Comparison of ENCODE assay signal across 10 cellular contexts in genomic region chr17:7481842-7482741, GRCh38. TPM values are rescaled to one million over a fixed set of nuclear protein-coding genes. Genes with fewer than 3 reads are reported as not detected.
DNase-seq lines count a peak whose midpoint lies in the region; ATAC-seq, FAIRE-seq and TF ChIP-seq lines count a peak whose summit lies in the region.
"Not testable (repeated sequence)": the region's sequence is repeated elsewhere in the genome, so short reads cannot be mapped to it uniquely, and the experiment has no call there.
"Had no signal": no experiment of that assay in that cellular context is flagged by ENCODE, and none has a peak within 500 bp of the region (broad histone marks: within the 10 kb centered on the region; RNA-seq: fewer than 3 reads in every experiment).

No MANE protein-coding gene starts in this region.

- not testable (repeated sequence) for DNase-seq in Caco-2; activated CD4-positive, alpha-beta T cell treated with anti-CD3 and anti-CD28 coated beads, Interleukin-2, amount 10 ng/mL, durations not matched to agents 24 days and 14 days; K562 (ENCODE audit: extremely low read depth in 1 of 4, low spot score in 3 of 4); right atrium auricular region (ENCODE audit: low spot score); osteocyte (ENCODE audit: extremely low spot score, unreplicated experiment); thyroid gland

- H3K4me1 Mint-ChIP-seq in Caco-2 (ENCODE audit: low read depth, unreplicated experiment) (peaks cover 32% of the 10 kb centered on the region), osteocyte (ENCODE audit: unreplicated experiment) (peaks cover 63% of the 10 kb centered on the region)
- H3K4me1 Mint-ChIP-seq in activated CD4-positive, alpha-beta T cell treated with anti-CD3 and anti-CD28 coated beads, Interleukin-2, amount 10 ng/mL, durations not matched to agents 24 days and 14 days: peaks cover 55% of the 10 kb centered on the region

- not testable (repeated sequence) for H3K9me3 Mint-ChIP-seq in Caco-2 (ENCODE audit: unreplicated experiment); activated CD4-positive, alpha-beta T cell treated with anti-CD3 and anti-CD28 coated beads, Interleukin-2, amount 10 ng/mL, durations not matched to agents 24 days and 14 days; osteocyte (ENCODE audit: unreplicated experiment)

- H3K4me3 Mint-ChIP-seq in Caco-2 (ENCODE audit: unreplicated experiment) (peak overlapping the region; percentile 97), osteocyte (ENCODE audit: unreplicated experiment) (peak overlapping the region; percentile 91)
- peak overlapping the region; percentile 88 for H3K4me3 Mint-ChIP-seq in activated CD4-positive, alpha-beta T cell treated with anti-CD3 and anti-CD28 coated beads, Interleukin-2, amount 10 ng/mL, durations not matched to agents 24 days and 14 days

- TF ChIP-seq RAD21 in K562 (CRISPR knock-in tag; conservative IDR thresholded peaks at IDR 0.05 in 1 of 2, IDR thresholded peaks at IDR 0.05 in 1 of 2): not testable (repeated sequence)

- TF ChIP-seq EP300 in K562 (IDR thresholded peaks at IDR 0.05; ENCODE audit: low read length): not testable (repeated sequence)

- H3K27ac ChIP-seq in K562 (ENCODE audit: extremely low read depth, low read depth, low read length) (peak overlapping the region; percentile 100; the same call in 2 of the 3 replicates), right atrium auricular region (peak overlapping the region; percentile 97 to 100), thyroid gland (peak overlapping the region in 2 of 3 donors; percentile 98 to 99)

- not testable (repeated sequence) for TF ChIP-seq CTCF in Caco-2 (IDR thresholded peaks at IDR 0.05; ENCODE audit: insufficient read depth in 1 of 2, low read depth in 1 of 2, low read length in 1 of 2, severe bottlenecking in 1 of 2, unreplicated experiment in 1 of 2); K562 (IDR thresholded peaks at IDR 0.05 in 2 of 3, conservative IDR thresholded peaks at IDR 0.05 in 1 of 3; ENCODE audit: insufficient read depth in 2 of 3, low read depth in 1 of 3, low read length in 3 of 3); right atrium auricular region (IDR thresholded peaks at IDR 0.05); osteocyte (IDR thresholded peaks at IDR 0.05); thyroid gland (IDR thresholded peaks at IDR 0.05)

- TF ChIP-seq POLR2A in K562 (conservative IDR thresholded peaks at IDR 0.05); thyroid gland (IDR thresholded peaks at IDR 0.05): not testable (repeated sequence)

- not testable (repeated sequence) for H4K20me1 ChIP-seq in K562 (replicated peaks; ENCODE audit: control insufficient read depth, insufficient read depth, low read length)

- peaks cover 48% of the 10 kb centered on the region for H3K36me3 Mint-ChIP-seq in Caco-2 (ENCODE audit: insufficient read depth, unreplicated experiment)
- peaks cover 15% of the 10 kb centered on the region for H3K36me3 Mint-ChIP-seq in activated CD4-positive, alpha-beta T cell treated with anti-CD3 and anti-CD28 coated beads, Interleukin-2, amount 10 ng/mL, durations not matched to agents 24 days and 14 days (ENCODE audit: low read depth)
- not testable (repeated sequence) for H3K36me3 Mint-ChIP-seq in osteocyte (ENCODE audit: unreplicated experiment)

- not testable (repeated sequence) for H3K9me1 ChIP-seq in K562 (ENCODE audit: control insufficient read depth, insufficient read depth, low read length)

- H3K4me1 ChIP-seq in Caco-2 (peaks cover 16% of the 10 kb centered on the region), K562 (replicated peaks in 1 of 2; ENCODE audit: control insufficient read depth in 2 of 2, insufficient read depth in 2 of 2, low read length in 2 of 2) (peaks cover 24 to 55% of the 10 kb centered on the region in 2 experiments; a peak in 4 of 5 replicates), right atrium auricular region (peaks cover 0 to 63% of the 10 kb centered on the region in 2 donors), thyroid gland (peaks cover 43 to 62% of the 10 kb centered on the region in 2 donors)

- not testable (repeated sequence) for H3K4me3 ChIP-seq in Caco-2 (ENCODE audit: low read depth, low read length); K562; right atrium auricular region; thyroid gland (replicated peaks in 1 of 3)

- not testable (repeated sequence) for H3K27me3 Mint-ChIP-seq in Caco-2 (ENCODE audit: insufficient read depth, unreplicated experiment); activated CD4-positive, alpha-beta T cell treated with anti-CD3 and anti-CD28 coated beads, Interleukin-2, amount 10 ng/mL, durations not matched to agents 24 days and 14 days; osteocyte (ENCODE audit: unreplicated experiment)

- BruUV-seq in Caco-2 (replicated peaks; lab: Mats Ljungman, UMichigan); K562 (replicated peaks; lab: Mats Ljungman, UMichigan): not testable (repeated sequence)

- CTCF ChIA-PET in Caco-2 (lab: Charles Lee); K562 (lab: Yijun Ruan, JAX; ENCODE audit: low intra/inter-chr PET ratio): not testable (repeated sequence)

- not testable (repeated sequence) for ATAC-seq in K562

- not testable (repeated sequence) for H3K36me3 ChIP-seq in Caco-2 (ENCODE audit: control insufficient read depth, insufficient read depth, low read length); K562 (ENCODE audit: control insufficient read depth, insufficient read depth, low read length); right atrium auricular region; thyroid gland

- H3K9me3 ChIP-seq in Caco-2; K562 (replicated peaks; ENCODE audit: control insufficient read depth, insufficient read depth, low read depth, low read length); right atrium auricular region; thyroid gland: not testable (repeated sequence)

- H3K27ac Mint-ChIP-seq in Caco-2 (ENCODE audit: unreplicated experiment) (peak overlapping the region; percentile 98), osteocyte (ENCODE audit: unreplicated experiment) (peak overlapping the region; percentile 100)
- peak overlapping the region; percentile 100 for H3K27ac Mint-ChIP-seq in activated CD4-positive, alpha-beta T cell treated with anti-CD3 and anti-CD28 coated beads, Interleukin-2, amount 10 ng/mL, durations not matched to agents 24 days and 14 days

- not testable (repeated sequence) for H2AFZ ChIP-seq in K562 (ENCODE audit: low read depth, low read length)

- POLR2A ChIA-PET in Caco-2 (lab: Charles Lee): interaction anchor here (0.7 kb wide), 1 partner anchor 112 kb away, joined by 3 read pairs; no protein-coding TSS in a partner anchor
- POLR2A ChIA-PET in K562 (lab: Yijun Ruan, JAX): interaction anchor here (0.7 to 1.3 kb wide), 2 partner anchors 15 to 78 kb away, joined by 3 read pairs; partner anchors contain the start of gene TMEM256

- FAIRE-seq in K562 (lab: Jason Lieb, UNC): not testable (repeated sequence)

- not testable (repeated sequence) for H3K4me2 ChIP-seq in K562 (ENCODE audit: insufficient read depth, low read length)

- WGBS in K562 (ENCODE audit: insufficient coverage, low coverage, missing lambda C conversion rate): 80% methylated on average over 22 of the region's 31 CpGs
- 93 to 97% methylated on average over 28 to 29 of the region's 31 CpGs for WGBS in thyroid gland, 2 donors

- not testable (repeated sequence) for H3K27me3 ChIP-seq in Caco-2 (replicated peaks; ENCODE audit: control insufficient read depth, insufficient read depth, low read length); K562 (ENCODE audit: control insufficient read depth in 2 of 2, insufficient read depth in 2 of 2, low read length in 2 of 2); right atrium auricular region; thyroid gland

- intact Hi-C loops in Caco-2 (cut with micrococcal nuclease; ENCODE audit: unreplicated experiment): loop anchor here (2.0 to 5.0 kb wide), 3 partner anchors 27 to 175 kb away; partner anchors contain the start of gene EIF5A
- intact Hi-C loops in activated CD4-positive, alpha-beta T cell treated with anti-CD3 and anti-CD28 coated beads, Interleukin-2, amount 10 ng/mL, durations not matched to agents 24 days and 14 days (cut with micrococcal nuclease): loop anchor here (5.0 kb wide), 2 partner anchors 130 to 360 kb away; partner anchors contain the start of gene KCTD11
- intact Hi-C loops in K562 (cut with micrococcal nuclease): loop anchor here (5.0 kb wide), 3 partner anchors 45 to 130 kb away; partner anchors contain the start of genes FGF11, KCTD11, TMEM102 and TMEM256
- intact Hi-C loops in thyroid gland (cut with DNase I): loop anchor here (10.0 kb wide), 1 partner anchor 127 kb away; the partner anchor contains the start of genes KCTD11 and TMEM95

- peaks cover 58% of the 10 kb centered on the region for H3K79me2 ChIP-seq in K562 (ENCODE audit: control insufficient read depth, insufficient read depth, low read length)

- H3K9ac ChIP-seq in K562 (ENCODE audit: insufficient read depth in 1 of 2, low read depth in 2 of 2, low read length in 2 of 2): peak overlapping the region; percentile 96 to 99; a peak in 3 of 4 replicates

- in situ Hi-C loops in K562 (cut with MboI): not testable (repeated sequence)

RNA-seq across cellular contexts. Expression of gene SLC35G6, which starts 0.8 kb away (rescaled TPM):
- total RNA-seq in Caco-2 (2022) (not detected in 2 replicates), K562 (2014; rRNA removed) (not detected in 2 replicates), K562 (2014; rRNA removed; fragmentation: Illumina TruSeq; extraction: Trizol) (not detected in 2 replicates), K562 (2015; rRNA removed; fragmentation: Illumina TruSeq; extraction: Trizol) (not detected in 2 replicates), K562 (2021) (not detected in 2 replicates), right atrium auricular region (not detected), osteocyte (not detected in 2 replicates), thyroid gland (not detected)
- total RNA-seq in activated CD4-positive, alpha-beta T cell treated with anti-CD3 and anti-CD28 coated beads, Interleukin-2, amount 10 ng/mL, durations not matched to agents 24 days and 14 days: not detected in 2 replicates
- not detected in 2 replicates for total RNA-seq in K562 (2011; cell fraction: chromatin; rRNA removed; ENCODE audit: low replicate concordance)
- not detected in 2 replicates for total RNA-seq in K562 (2011; cell fraction: nucleolus; rRNA removed)
- not detected in 2 replicates for total RNA-seq in K562 (2011; cell fraction: nucleoplasm; rRNA removed)
- polyA plus RNA-seq in K562 (2011; rRNA removed) (not detected in 2 replicates), K562 (2014; fragmentation: Illumina TruSeq; extraction: Trizol) (not detected in 2 replicates), K562 (2014; fragmentation: Nextera tagmentation; extraction: Ambion mirVana) (not detected), K562 (2014; rRNA removed) (not detected in 2 replicates)
- not detected in 2 replicates for polyA plus RNA-seq in K562 (2011; cell fraction: cytosol; rRNA removed)
- not detected in 2 replicates for polyA plus RNA-seq in K562 (2011; cell fraction: nucleus; rRNA removed)
- 0.14 TPM in 1 of 2 replicates, not detected in the other for polyA plus RNA-seq in K562 (2012)
- polyA minus RNA-seq in K562 (2011; rRNA and poly(A)+ RNA removed): not detected in 2 replicates
- polyA minus RNA-seq in K562 (2011; cell fraction: cytosol; rRNA and poly(A)+ RNA removed): not detected in 2 replicates
- not detected in 2 replicates for polyA minus RNA-seq in K562 (2011; cell fraction: nucleus; rRNA and poly(A)+ RNA removed)
- total RNA-seq: frontal cortex, myocyte, Right ventricle myocardium inferior had no signal
- polyA plus RNA-seq: keratinocyte had no signal

RNA-seq across cellular contexts. Expression of gene POLR2A, which starts 2.1 kb away (rescaled TPM):
- 69.8 and 72.1 TPM in 2 replicates for total RNA-seq in Caco-2 (2022)
- total RNA-seq in activated CD4-positive, alpha-beta T cell treated with anti-CD3 and anti-CD28 coated beads, Interleukin-2, amount 10 ng/mL, durations not matched to agents 24 days and 14 days: 226 and 230 TPM in 2 replicates
- total RNA-seq in K562 (2011; cell fraction: chromatin; rRNA removed; ENCODE audit: low replicate concordance): 324 and 608 TPM in 2 replicates
- total RNA-seq in K562 (2011; cell fraction: nucleolus; rRNA removed): 252 and 283 TPM in 2 replicates
- total RNA-seq in K562 (2011; cell fraction: nucleoplasm; rRNA removed): 236 and 241 TPM in 2 replicates
- total RNA-seq in K562 (2014; rRNA removed): 31.7 and 32.1 TPM in 2 replicates
- total RNA-seq in K562 (2014; rRNA removed; fragmentation: Illumina TruSeq; extraction: Trizol): 9.0 and 12.4 TPM in 2 replicates
- 9.6 and 15.4 TPM in 2 replicates for total RNA-seq in K562 (2015; rRNA removed; fragmentation: Illumina TruSeq; extraction: Trizol)
- total RNA-seq in K562 (2021): 97.6 and 109 TPM in 2 replicates
- 8.7 and 13.6 TPM in 2 replicates for polyA plus RNA-seq in K562 (2011; rRNA removed)
- 10.8 and 13.4 TPM in 2 replicates for polyA plus RNA-seq in K562 (2011; cell fraction: cytosol; rRNA removed)
- 56.5 and 68.4 TPM in 2 replicates for polyA plus RNA-seq in K562 (2011; cell fraction: nucleus; rRNA removed)
- 46.0 and 58.3 TPM in 2 replicates for polyA plus RNA-seq in K562 (2012)
- polyA plus RNA-seq in K562 (2014; fragmentation: Illumina TruSeq; extraction: Trizol): 52.5 and 55.6 TPM in 2 replicates
- 1 to 10 TPM; 1.3 to 1.5 TPM for polyA plus RNA-seq in K562 (2014; fragmentation: Nextera tagmentation; extraction: Ambion mirVana)
- 20.9 and 23.9 TPM in 2 replicates for polyA plus RNA-seq in K562 (2014; rRNA removed)
- polyA minus RNA-seq in K562 (2011; rRNA and poly(A)+ RNA removed): 63.4 and 72.9 TPM in 2 replicates
- 117 and 140 TPM in 2 replicates for polyA minus RNA-seq in K562 (2011; cell fraction: cytosol; rRNA and poly(A)+ RNA removed)
- polyA minus RNA-seq in K562 (2011; cell fraction: nucleus; rRNA and poly(A)+ RNA removed): 66.5 and 98.3 TPM in 2 replicates
- total RNA-seq in right atrium auricular region: 10 to 100 TPM; 28.4 to 41.2 TPM
- total RNA-seq in osteocyte: 148 and 149 TPM in 2 replicates
- 100 to 1,000 TPM in 2 of 4 donors, 10 to 100 TPM in 2; 47.6 to 125 (median 82.2) TPM for total RNA-seq in thyroid gland

RNA-seq across cellular contexts. Expression of gene ZBTB4, which starts 2.7 kb away (rescaled TPM):
- total RNA-seq in Caco-2 (2022) (15.5 and 16.5 TPM in 2 replicates), K562 (2014; rRNA removed) (3.3 and 5.0 TPM in 2 replicates), K562 (2014; rRNA removed; fragmentation: Illumina TruSeq; extraction: Trizol) (2.5 and 2.7 TPM in 2 replicates), K562 (2015; rRNA removed; fragmentation: Illumina TruSeq; extraction: Trizol) (4.0 and 4.2 TPM in 2 replicates), K562 (2021) (6.7 and 6.9 TPM in 2 replicates), right atrium auricular region (10 to 100 TPM; 50.5 to 67.3 TPM), osteocyte (47.9 and 49.7 TPM in 2 replicates), thyroid gland (10 to 100 TPM; 58.5 to 85.2 (median 79.9) TPM)
- total RNA-seq in activated CD4-positive, alpha-beta T cell treated with anti-CD3 and anti-CD28 coated beads, Interleukin-2, amount 10 ng/mL, durations not matched to agents 24 days and 14 days: 16.0 and 16.1 TPM in 2 replicates
- 8.1 and 15.0 TPM in 2 replicates for total RNA-seq in K562 (2011; cell fraction: chromatin; rRNA removed; ENCODE audit: low replicate concordance)
- 9.2 and 9.7 TPM in 2 replicates for total RNA-seq in K562 (2011; cell fraction: nucleolus; rRNA removed)
- 10.6 and 12.8 TPM in 2 replicates for total RNA-seq in K562 (2011; cell fraction: nucleoplasm; rRNA removed)
- polyA plus RNA-seq in K562 (2011; rRNA removed) (2.5 and 2.7 TPM in 2 replicates), K562 (2014; fragmentation: Illumina TruSeq; extraction: Trizol) (4.5 and 4.9 TPM in 2 replicates), K562 (2014; fragmentation: Nextera tagmentation; extraction: Ambion mirVana) (1 to 10 TPM in 1 of 2 experiments, under 1 TPM in 1; 0.92 to 1.1 TPM), K562 (2014; rRNA removed) (4.0 and 4.7 TPM in 2 replicates)
- 2.8 TPM in 2 replicates for polyA plus RNA-seq in K562 (2011; cell fraction: cytosol; rRNA removed)
- polyA plus RNA-seq in K562 (2011; cell fraction: nucleus; rRNA removed): 9.9 and 13.7 TPM in 2 replicates
- polyA plus RNA-seq in K562 (2012): 3.8 and 4.1 TPM in 2 replicates
- 3.3 and 3.5 TPM in 2 replicates for polyA minus RNA-seq in K562 (2011; rRNA and poly(A)+ RNA removed)
- 2.0 and 2.7 TPM in 2 replicates for polyA minus RNA-seq in K562 (2011; cell fraction: cytosol; rRNA and poly(A)+ RNA removed)
- 4.6 and 6.0 TPM in 2 replicates for polyA minus RNA-seq in K562 (2011; cell fraction: nucleus; rRNA and poly(A)+ RNA removed)

RNA-seq across cellular contexts. Expression of gene CHRNB1, which starts 37.2 kb away (rescaled TPM):
- total RNA-seq in Caco-2 (2022): 1.7 and 2.6 TPM in 2 replicates
- total RNA-seq in activated CD4-positive, alpha-beta T cell treated with anti-CD3 and anti-CD28 coated beads, Interleukin-2, amount 10 ng/mL, durations not matched to agents 24 days and 14 days: 6.1 and 7.2 TPM in 2 replicates
- 8.4 and 14.2 TPM in 2 replicates for total RNA-seq in K562 (2011; cell fraction: chromatin; rRNA removed; ENCODE audit: low replicate concordance)
- total RNA-seq in K562 (2011; cell fraction: nucleolus; rRNA removed): 9.3 and 9.7 TPM in 2 replicates
- 10.6 and 13.7 TPM in 2 replicates for total RNA-seq in K562 (2011; cell fraction: nucleoplasm; rRNA removed)
- total RNA-seq in K562 (2014; rRNA removed): 4.7 and 5.0 TPM in 2 replicates
- 4.8 and 5.1 TPM in 2 replicates for total RNA-seq in K562 (2014; rRNA removed; fragmentation: Illumina TruSeq; extraction: Trizol)
- 6.3 and 6.6 TPM in 2 replicates for total RNA-seq in K562 (2015; rRNA removed; fragmentation: Illumina TruSeq; extraction: Trizol)
- total RNA-seq in K562 (2021): 4.5 and 4.9 TPM in 2 replicates
- polyA plus RNA-seq in K562 (2011; rRNA removed): 7.5 and 7.6 TPM in 2 replicates
- 12.9 and 14.1 TPM in 2 replicates for polyA plus RNA-seq in K562 (2011; cell fraction: cytosol; rRNA removed)
- polyA plus RNA-seq in K562 (2011; cell fraction: nucleus; rRNA removed): 5.5 and 7.4 TPM in 2 replicates
- polyA plus RNA-seq in K562 (2012): 10.8 and 11.7 TPM in 2 replicates
- 11.5 and 12.3 TPM in 2 replicates for polyA plus RNA-seq in K562 (2014; fragmentation: Illumina TruSeq; extraction: Trizol)
- polyA plus RNA-seq in K562 (2014; fragmentation: Nextera tagmentation; extraction: Ambion mirVana): 10 to 100 TPM in 1 of 2 experiments, 1 to 10 TPM in 1; 8.2 to 11.3 TPM
- polyA plus RNA-seq in K562 (2014; rRNA removed): 6.8 and 7.9 TPM in 2 replicates
- 3.7 and 4.7 TPM in 2 replicates for polyA minus RNA-seq in K562 (2011; rRNA and poly(A)+ RNA removed)
- 2.6 and 2.8 TPM in 2 replicates for polyA minus RNA-seq in K562 (2011; cell fraction: cytosol; rRNA and poly(A)+ RNA removed)
- 2.2 and 3.1 TPM in 2 replicates for polyA minus RNA-seq in K562 (2011; cell fraction: nucleus; rRNA and poly(A)+ RNA removed)
- total RNA-seq in right atrium auricular region: 10 to 100 TPM; 15.8 to 19.0 TPM
- total RNA-seq in osteocyte: 9.3 and 11.0 TPM in 2 replicates
- 10 to 100 TPM; 13.4 to 29.2 (median 19.8) TPM for total RNA-seq in thyroid gland

RNA-seq across cellular contexts. Expression of gene FGF11, which starts 42.8 kb away (rescaled TPM):
- total RNA-seq in Caco-2 (2022) (0.91 and 1.3 TPM in 2 replicates), K562 (2014; rRNA removed) (3.0 and 3.5 TPM in 2 replicates), K562 (2014; rRNA removed; fragmentation: Illumina TruSeq; extraction: Trizol) (2.7 and 3.2 TPM in 2 replicates), K562 (2015; rRNA removed; fragmentation: Illumina TruSeq; extraction: Trizol) (2.2 and 3.3 TPM in 2 replicates), K562 (2021) (4.4 and 5.8 TPM in 2 replicates), right atrium auricular region (10 to 100 TPM; 18.6 to 20.9 TPM), osteocyte (1.3 and 1.5 TPM in 2 replicates), thyroid gland (10 to 100 TPM in 3 of 4 donors, 1 to 10 TPM in 1; 4.3 to 12.1 (median 10.5) TPM)
- total RNA-seq in activated CD4-positive, alpha-beta T cell treated with anti-CD3 and anti-CD28 coated beads, Interleukin-2, amount 10 ng/mL, durations not matched to agents 24 days and 14 days: 9.4 and 9.5 TPM in 2 replicates
- total RNA-seq in K562 (2011; cell fraction: chromatin; rRNA removed; ENCODE audit: low replicate concordance): 5.6 and 12.1 TPM in 2 replicates
- 6.7 and 7.5 TPM in 2 replicates for total RNA-seq in K562 (2011; cell fraction: nucleolus; rRNA removed)
- total RNA-seq in K562 (2011; cell fraction: nucleoplasm; rRNA removed): 7.7 and 14.8 TPM in 2 replicates
- polyA plus RNA-seq in K562 (2011; rRNA removed) (4.7 and 10.4 TPM in 2 replicates), K562 (2014; fragmentation: Illumina TruSeq; extraction: Trizol) (6.1 and 7.5 TPM in 2 replicates), K562 (2014; fragmentation: Nextera tagmentation; extraction: Ambion mirVana) (1 to 10 TPM; 1.2 to 1.4 TPM), K562 (2014; rRNA removed) (3.2 and 3.4 TPM in 2 replicates)
- 5.5 and 8.1 TPM in 2 replicates for polyA plus RNA-seq in K562 (2011; cell fraction: cytosol; rRNA removed)
- polyA plus RNA-seq in K562 (2011; cell fraction: nucleus; rRNA removed): 23.3 and 26.0 TPM in 2 replicates
- polyA plus RNA-seq in K562 (2012): 6.5 and 7.3 TPM in 2 replicates
- 2.2 and 3.4 TPM in 2 replicates for polyA minus RNA-seq in K562 (2011; rRNA and poly(A)+ RNA removed)
- 1.9 and 3.9 TPM in 2 replicates for polyA minus RNA-seq in K562 (2011; cell fraction: cytosol; rRNA and poly(A)+ RNA removed)
- polyA minus RNA-seq in K562 (2011; cell fraction: nucleus; rRNA and poly(A)+ RNA removed): 2.7 and 5.2 TPM in 2 replicates
